Comparison of ENCODE assay signal across 8 cellular contexts in the genomic region with DNA sequence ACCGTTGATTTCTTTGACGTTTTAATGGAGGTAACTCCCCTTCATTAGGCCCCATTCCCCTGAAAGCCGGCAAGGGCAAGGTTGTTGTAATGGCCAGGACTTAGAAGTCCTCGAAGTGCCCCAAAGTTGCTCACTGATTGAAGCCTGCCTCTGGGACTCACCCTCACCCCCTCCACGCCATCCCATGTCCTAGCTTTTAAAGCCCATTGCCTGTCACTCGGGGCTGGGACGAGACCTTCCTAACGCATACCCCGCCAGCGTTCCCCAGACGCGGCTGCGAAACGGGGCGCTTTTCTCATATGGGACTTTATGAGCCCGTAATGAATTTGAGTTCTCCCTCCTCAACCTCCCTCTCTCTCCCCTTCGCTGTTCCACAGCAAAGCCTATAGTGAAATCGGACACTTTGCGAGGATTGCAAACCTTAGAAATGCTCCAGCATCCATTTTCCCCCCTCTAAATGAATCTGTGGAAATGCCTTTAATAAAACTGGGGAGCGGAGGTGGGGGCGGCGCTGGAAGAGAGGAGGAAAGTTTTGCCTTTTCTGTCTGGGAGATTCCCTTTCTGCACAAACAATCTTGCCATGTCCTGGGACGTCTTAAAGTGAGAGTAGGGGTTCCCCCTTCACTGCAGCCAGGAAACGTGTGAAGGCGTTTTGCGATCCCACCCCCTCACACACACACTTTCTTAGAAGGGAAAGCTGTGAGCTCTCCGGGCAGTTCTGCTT. TPM values are rescaled to one million over a fixed set of nuclear protein-coding genes. Genes with fewer than 3 reads are reported as not detected.
DNase-seq lines count a peak whose midpoint lies in the region; ATAC-seq and TF ChIP-seq lines count a peak whose summit lies in the region.

No MANE protein-coding gene starts in this region.

- H3K27me3 ChIP-seq in heart left ventricle (peaks cover 0 to 49% (median 4%) of the 10 kb centered on the region in 9 donors), muscle layer of colon (ENCODE audit: control insufficient read depth in 1 of 2, insufficient read depth in 2 of 2, low read length in 2 of 2) (peaks cover 12 to 34% of the 10 kb centered on the region in 2 donors), aorta (ENCODE audit: control insufficient read depth in 1 of 2, insufficient read depth in 2 of 2, low read length in 1 of 2) (no peaks in the 10 kb centered on the region)

- peaks cover 0 to 36% (median 6%) of the 10 kb centered on the region in 12 donors for H3K4me1 ChIP-seq in heart left ventricle
- H3K4me1 ChIP-seq in muscle layer of colon (ENCODE audit: insufficient read depth, low read length): peaks cover 7% of the 10 kb centered on the region
- H3K4me1 ChIP-seq in aorta (ENCODE audit: control insufficient read depth in 1 of 2, insufficient read depth in 2 of 2, low read length in 2 of 2): no peaks in the 10 kb centered on the region

- peaks cover 10% of the 10 kb centered on the region for H3K27me3 Mint-ChIP-seq in endothelial cell (ENCODE audit: unreplicated experiment)

- DNase-seq in heart left ventricle: no peak
- no peak for DNase-seq in Right ventricle myocardium inferior (ENCODE audit: missing footprints)
- DNase-seq in endothelial cell (ENCODE audit: low spot score): no peak
- peak in 1 of 2 donors; percentile 55 for DNase-seq in aorta
- DNase-seq in DMS79 (lab: John Stamatoyannopoulos, UW): no peak
- no peak for DNase-seq in stimulated activated CD4-positive, alpha-beta T cell treated with anti-CD3 and anti-CD28 coated beads, Interleukin-4, amount 100 ng/mL, for 4 hours

- H3K4me3 Mint-ChIP-seq in endothelial cell (ENCODE audit: unreplicated experiment): peak overlapping the region; percentile 87

- no peaks in the 10 kb centered on the region for H3K9me3 ChIP-seq in heart left ventricle
- H3K9me3 ChIP-seq in muscle layer of colon (ENCODE audit: low read length): no peaks in the 10 kb centered on the region
- H3K9me3 ChIP-seq in aorta (ENCODE audit: control insufficient read depth, low read length): no peaks in the 10 kb centered on the region

- intact Hi-C loops in heart left ventricle (cut with DNase I) (loop anchor here in 9 of 10 donors (1.0 to 10.0 kb wide), 17 partner anchors 160 to 563 kb away; no protein-coding TSS in a partner anchor), Right ventricle myocardium inferior (cut with DNase I) (loop anchor here (5.0 kb wide), 5 partner anchors 273 to 563 kb away; no protein-coding TSS in a partner anchor), aorta (cut with DNase I) (loop anchor here (5.0 to 10.0 kb wide), 5 partner anchors 273 to 563 kb away; no protein-coding TSS in a partner anchor)

- H3K4me1 Mint-ChIP-seq in endothelial cell (ENCODE audit: unreplicated experiment): peaks cover 20% of the 10 kb centered on the region

- 16 to 20% (median 19%) methylated on average over 25 to 27 of the region's 27 CpGs for WGBS in heart left ventricle, 4 donors
- 0% methylated on average over 27 of the region's 27 CpGs for WGBS in aorta, 2 donors

- TF ChIP-seq CTCF in heart left ventricle (IDR thresholded peaks at IDR 0.05) (no peak), endothelial cell (IDR thresholded peaks at IDR 0.05; ENCODE audit: unreplicated experiment) (no peak)

- H3K9ac ChIP-seq in muscle layer of colon (ENCODE audit: low read length): peak overlapping the region; percentile 53

- H3K36me3 Mint-ChIP-seq in endothelial cell (ENCODE audit: low read depth, unreplicated experiment): no peaks in the 10 kb centered on the region

- peak overlapping the region; percentile 13 for H3K27ac Mint-ChIP-seq in endothelial cell (ENCODE audit: unreplicated experiment)

- peak overlapping the region; percentile 36 to 97 (median 81) for H3K27ac ChIP-seq in heart left ventricle
- peak overlapping the region; percentile 49 for H3K27ac ChIP-seq in muscle layer of colon (ENCODE audit: low read depth, low read length)
- peak overlapping the region; percentile 1 to 50 for H3K27ac ChIP-seq in aorta (ENCODE audit: low read depth in 1 of 2, low read length in 2 of 2)

- no peak for TF ChIP-seq POLR2A in heart left ventricle (IDR thresholded peaks at IDR 0.05)

- ATAC-seq in heart left ventricle: peak in 1 of 4 donors; percentile 10
- ATAC-seq in Right ventricle myocardium inferior: no peak
- ATAC-seq in aorta (ENCODE audit: low FRiP score): peak; percentile 27
- ATAC-seq in GM18502 (IDR thresholded peaks at IDR 0.05; ENCODE audit: poor library complexity, unreplicated experiment): no peak

- no peaks in the 10 kb centered on the region for H3K9me3 Mint-ChIP-seq in endothelial cell (ENCODE audit: unreplicated experiment)

- H3K4me3 ChIP-seq in heart left ventricle: peak overlapping the region; percentile 38 to 75 (median 58)
- H3K4me3 ChIP-seq in muscle layer of colon (ENCODE audit: low read depth in 1 of 2, low read length in 2 of 2): peak overlapping the region; percentile 47 to 66
- H3K4me3 ChIP-seq in aorta (ENCODE audit: low read length in 2 of 2): peak overlapping the region; percentile 76 to 79

- H3K36me3 ChIP-seq in heart left ventricle: no peaks in the 10 kb centered on the region
- no peaks in the 10 kb centered on the region for H3K36me3 ChIP-seq in muscle layer of colon (ENCODE audit: insufficient read depth, low read length)
- H3K36me3 ChIP-seq in aorta (ENCODE audit: control insufficient read depth in 1 of 2, insufficient read depth in 2 of 2, low read length in 1 of 2): no peaks in the 10 kb centered on the region

RNA-seq across cellular contexts. Expression of gene PAPPA, which starts 1.5 kb away (rescaled TPM):
- 1 to 10 TPM in 7 of 9 donors, under 1 TPM in 2; 0.65 to 8.5 (median 2.1) TPM for total RNA-seq in heart left ventricle
- 1 to 10 TPM in 1 of 2 donors, under 1 TPM in 1; 0.23 to 2.5 TPM for polyA plus RNA-seq in heart left ventricle
- 1.1 TPM for total RNA-seq in Right ventricle myocardium inferior
- total RNA-seq in endothelial cell (ENCODE audit: unreplicated experiment): 1.4 TPM
- total RNA-seq in aorta: 10 to 100 TPM; 13.2 to 16.6 TPM
- polyA plus RNA-seq in aorta: 1 to 10 TPM in 1 of 2 donors, under 1 TPM in 1; 0.50 to 1.3 TPM

Comparison
In these comparisons a context has a peak if more than half of its experiments do, and no peak if none do; other contexts are left out.
1. H3K27ac ChIP-seq: peak in every context shown above with its lines; median percentile 81 in heart left ventricle; 49 in muscle layer of colon; 26 in aorta.